Comparison of ENCODE assay signal across 20 cellular contexts in the genomic region with DNA sequence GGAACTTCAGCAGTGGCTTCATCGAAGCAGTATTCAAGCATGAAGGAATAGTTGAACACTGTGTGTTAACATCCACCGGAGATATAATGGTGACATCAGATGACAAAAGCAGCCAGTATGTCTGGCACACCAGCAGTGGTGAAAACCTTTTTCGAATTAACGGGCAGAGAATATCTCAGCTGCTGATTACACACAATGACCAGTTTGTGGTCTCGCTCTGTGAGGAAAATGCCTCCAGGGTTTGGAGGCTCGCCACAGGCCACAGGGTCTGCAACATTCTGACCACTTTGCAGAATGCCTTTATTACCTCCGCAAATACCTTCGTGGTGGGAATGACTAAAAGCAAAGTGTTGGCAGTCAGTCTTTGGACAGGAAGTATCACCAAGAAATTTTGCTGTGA.
DNase-seq lines count a peak whose midpoint lies in the region; ATAC-seq and TF ChIP-seq lines count a peak whose summit lies in the region.
"Had no signal": no experiment of that assay in that cellular context is flagged by ENCODE, and none has a peak within 500 bp of the region (broad histone marks: within the 10 kb centered on the region; RNA-seq: fewer than 3 reads in every experiment).

No MANE protein-coding gene starts in this region.

- H3K9me3 ChIP-seq in PC-3 (ENCODE audit: low read length): no peaks in the 10 kb centered on the region
- H3K9me3 ChIP-seq in parathyroid adenoma (ENCODE audit: control insufficient read depth, low read length): no peaks in the 10 kb centered on the region
- no peaks in the 10 kb centered on the region for H3K9me3 ChIP-seq in psoas muscle
- H3K9me3 ChIP-seq: BE2C, SK-N-SH had no signal

- peaks cover 30% of the 10 kb centered on the region for H3K4me1 ChIP-seq in PC-3 (ENCODE audit: insufficient read depth, low read length)
- peaks cover 7% of the 10 kb centered on the region for H3K4me1 ChIP-seq in parathyroid adenoma
- no peaks in the 10 kb centered on the region for H3K4me1 ChIP-seq in psoas muscle
- H3K4me1 ChIP-seq: BE2C had no signal

- WGBS in psoas muscle, 3 donors: 88 to 90% (median 89%) methylated on average over 8 of the region's 8 CpGs

- TF ChIP-seq CTCF in PC-3 (conservative IDR thresholded peaks at IDR 0.05; ENCODE audit: low read depth, low read length): no peak
- no peak for TF ChIP-seq CTCF in astrocyte of the cerebellum (IDR thresholded peaks at IDR 0.05; ENCODE audit: low read depth, low read length, missing control alignments)
- no peak for TF ChIP-seq CTCF in parathyroid adenoma (IDR thresholded peaks at IDR 0.05)
- TF ChIP-seq CTCF in psoas muscle (IDR thresholded peaks at IDR 0.05): no peak

- H3K36me3 ChIP-seq in PC-3 (ENCODE audit: low read depth, low read length): no peaks in the 10 kb centered on the region
- no peaks in the 10 kb centered on the region for H3K36me3 ChIP-seq in parathyroid adenoma (ENCODE audit: control insufficient read depth, insufficient read depth, low read length)
- no peaks in the 10 kb centered on the region for H3K36me3 ChIP-seq in psoas muscle (ENCODE audit: insufficient read depth in 1 of 2, low read depth in 1 of 2)
- H3K36me3 ChIP-seq: BE2C had no signal

- ATAC-seq in PC-3 (no peak), psoas muscle (no peak), GM18907 (IDR thresholded peaks at IDR 0.05; ENCODE audit: unreplicated experiment) (no peak)
- ATAC-seq: Panc1 had no signal

- in situ Hi-C loops in astrocyte of the cerebellum (cut with HindIII; ENCODE audit: low sequenced_read_pairs): no loop called here

- H3K27ac ChIP-seq in PC-3 (ENCODE audit: low read length) (no peak overlapping the region), parathyroid adenoma (no peak overlapping the region), psoas muscle (no peak overlapping the region)
- H3K27ac ChIP-seq: 22Rv1 had no signal

- H3K4me2 ChIP-seq in PC-3 (ENCODE audit: low read length): no peak overlapping the region
- H3K4me2 ChIP-seq in parathyroid adenoma (ENCODE audit: low read length): no peak overlapping the region
- H3K4me2 ChIP-seq: SK-N-SH had no signal

- H3F3A ChIP-seq in PC-3 (ENCODE audit: low read length, unreplicated experiment): no peaks in the 10 kb centered on the region

- DNase-seq in A172 (ENCODE audit: low spot score) (peak; percentile 42), PC-3 (peak; percentile 75), astrocyte of the cerebellum (ENCODE audit: low read depth) (peak; percentile 43), psoas muscle (no peak), ureter (ENCODE audit: low spot score) (no peak), NK-92 (lab: John Stamatoyannopoulos, UW; ENCODE audit: unreplicated experiment) (no peak)
- DNase-seq: BE2C; CD4-positive, alpha-beta T cell; GOT3; KG1; NCI-H1417; NCI-H1930; NCI-H226; NCI-H524 treated with DMSO at 0.1 percent for 48 hours; Right ventricle myocardium superior; SK-N-SH had no signal

- CTCF ChIA-PET in PC-3 (lab: Charles Lee): no interaction called here

- intact Hi-C loops in PC-3 (cut with micrococcal nuclease): no loop called here
- intact Hi-C loops in psoas muscle (cut with DNase I): no loop called here

- H3K4me3 ChIP-seq in PC-3 (ENCODE audit: low read length): no peak overlapping the region
- H3K4me3 ChIP-seq in astrocyte of the cerebellum (ENCODE audit: low read depth, low read length): no peak overlapping the region
- H3K4me3 ChIP-seq in parathyroid adenoma (ENCODE audit: low read depth, low read length): no peak overlapping the region
- no peak overlapping the region for H3K4me3 ChIP-seq in psoas muscle

- no TSS peak for BruUV-seq in PC-3 (replicated peaks; lab: Mats Ljungman, UMichigan)

- POLR2A ChIA-PET in PC-3 (lab: Charles Lee; ENCODE audit: unreplicated experiment): no interaction called here

- H3K9ac ChIP-seq in PC-3 (ENCODE audit: low read length) (no peak overlapping the region), parathyroid adenoma (no peak overlapping the region)
- H3K9ac ChIP-seq: SK-N-SH had no signal

- H3K27me3 ChIP-seq in PC-3 (ENCODE audit: low read length): no peaks in the 10 kb centered on the region
- no peaks in the 10 kb centered on the region for H3K27me3 ChIP-seq in parathyroid adenoma (ENCODE audit: control insufficient read depth, insufficient read depth, low read length)
- peaks cover 1 to 9% (median 5%) of the 10 kb centered on the region in 3 donors for H3K27me3 ChIP-seq in psoas muscle (ENCODE audit: insufficient read depth in 3 of 3, low read length in 2 of 3)

- H3K79me2 ChIP-seq in PC-3 (ENCODE audit: low read length): no peaks in the 10 kb centered on the region
- H3K79me2 ChIP-seq in parathyroid adenoma: no peaks in the 10 kb centered on the region

- H2AFZ ChIP-seq in PC-3 (ENCODE audit: low read length) (no peak overlapping the region), parathyroid adenoma (peak overlapping the region; percentile 56)

- H4K20me1 ChIP-seq in PC-3 (ENCODE audit: low read length): no peaks in the 10 kb centered on the region

- no peaks in the 10 kb centered on the region for H3K9me2 ChIP-seq in PC-3 (replicated peaks; ENCODE audit: low read length)
- H3K9me2 ChIP-seq: SK-N-SH had no signal

Comparison
In these comparisons a context has a peak if more than half of its experiments do, and no peak if none do; other contexts are left out.
1. DNase-seq: peak in A172 (single experiment), PC-3 (single experiment) and astrocyte of the cerebellum (single experiment); none in psoas muscle (0 of 2), ureter (single experiment) and NK-92 (single experiment).